ENCODE assay signal across 30 cellular contexts in genomic region chr2:235938611-235939010, GRCh38.
"Had no signal": no experiment of that assay in that cellular context is flagged by ENCODE, and none has a peak within 500 bp of the region (broad histone marks: within the 10 kb centered on the region; RNA-seq: fewer than 3 reads in every experiment).

No MANE protein-coding gene starts in this region.

- H3K27ac Mint-ChIP-seq: activated B cell treated with CpG ODN at 0.5 μM for 24 hours; activated CD8-positive, alpha-beta T cell treated with anti-CD3 and anti-CD28 coated beads for 36 hours; activated naive CD8-positive, alpha-beta T cell treated with anti-CD3 and anti-CD28 coated beads for 36 hours; activated naive CD8-positive, alpha-beta T cell treated with anti-CD3 and anti-CD28 coated beads, Interleukin-2, amount 50 U/mL, for 24 hours; activated T-helper 17 cell treated with anti-CD3 and anti-CD28 coated beads, Interleukin-2, amount 50 U/mL, for 72 hours; T-helper 17 cell; T-helper 2 cell treated with Interferon-gamma antibody and Interleukin-4, amounts not matched to agents 5 μg/mL and 100 μg/mL, for 36 hours had no signal

- H3K4me1 Mint-ChIP-seq: activated B cell treated with CpG ODN at 0.5 μM for 24 hours; activated naive CD8-positive, alpha-beta T cell treated with anti-CD3 and anti-CD28 coated beads for 36 hours; activated naive CD8-positive, alpha-beta T cell treated with anti-CD3 and anti-CD28 coated beads, Interleukin-2, amount 50 U/mL, for 24 hours; T-helper 17 cell had no signal

- H3K36me3 Mint-ChIP-seq: activated naive CD8-positive, alpha-beta T cell treated with anti-CD3 and anti-CD28 coated beads for 36 hours had no signal

- H3K4me3 Mint-ChIP-seq: activated B cell treated with CpG ODN at 0.5 μM for 24 hours; activated CD8-positive, alpha-beta T cell treated with anti-CD3 and anti-CD28 coated beads for 36 hours; activated naive CD8-positive, alpha-beta T cell treated with anti-CD3 and anti-CD28 coated beads for 36 hours; activated naive CD8-positive, alpha-beta T cell treated with anti-CD3 and anti-CD28 coated beads, Interleukin-2, amount 50 U/mL, for 24 hours; activated T-cell treated with anti-CD3 and anti-CD28 coated beads, Interleukin-2, amount 50 U/mL, for 4 hours; activated T-helper 17 cell treated with anti-CD3 and anti-CD28 coated beads, Interleukin-2, amount 50 U/mL, for 72 hours; brain; T-helper 17 cell; T-helper 2 cell treated with Interferon-gamma antibody and Interleukin-4, amounts not matched to agents 5 μg/mL and 100 μg/mL, for 36 hours had no signal

- H3K27me3 Mint-ChIP-seq: activated B cell treated with CpG ODN at 0.5 μM for 24 hours; activated naive CD8-positive, alpha-beta T cell treated with anti-CD3 and anti-CD28 coated beads, Interleukin-2, amount 50 U/mL, for 24 hours; T-helper 17 cell had no signal

- ATAC-seq: activated CD4-positive, CD25-positive, alpha-beta regulatory T cell treated with anti-CD3 and anti-CD28 coated beads, Interleukin-2, amount 50 U/mL, for 24 hours; activated CD8-positive, alpha-beta T cell treated with anti-CD3 and anti-CD28 coated beads for 36 hours; activated naive CD8-positive, alpha-beta T cell treated with anti-CD3 and anti-CD28 coated beads, Interleukin-2, amount 50 U/mL, for 24 hours; activated T-cell treated with anti-CD3 and anti-CD28 coated beads, Interleukin-2, amount 50 U/mL, for 4 hours; activated T-helper 17 cell treated with anti-CD3 and anti-CD28 coated beads, Interleukin-2, amount 50 U/mL, for 72 hours; gastroesophageal sphincter; T-helper 17 cell had no signal

- DNase-seq: activated B cell treated with CpG ODN at 0.5 μM for 24 hours; activated CD4-positive, alpha-beta T cell treated with anti-CD3 and anti-CD28 coated beads for 48 hours; activated CD4-positive, alpha-beta T cell treated with anti-CD3 and anti-CD28 coated beads, Interleukin-2, amount 50 U/mL, for 1 hour; activated CD4-positive, alpha-beta T cell treated with anti-CD3 and anti-CD28 coated beads, Interleukin-2, amount 50 U/mL, for 48 hours; activated CD8-positive, alpha-beta memory T cell treated with anti-CD3 and anti-CD28 coated beads for 24 hours; activated CD8-positive, alpha-beta T cell treated with anti-CD3 and anti-CD28 coated beads for 36 hours; activated gamma-delta T cell; activated naive CD4-positive, alpha-beta T cell; activated naive CD4-positive, alpha-beta T cell treated with anti-CD3 and anti-CD28 coated beads, Interleukin-2, amount 50 U/mL, for 16 hours; activated naive CD8-positive, alpha-beta T cell treated with anti-CD3 and anti-CD28 coated beads for 36 hours; activated naive CD8-positive, alpha-beta T cell treated with anti-CD3 and anti-CD28 coated beads, Interleukin-2, amount 50 U/mL, for 24 hours; activated T-cell treated with anti-CD3 and anti-CD28 coated beads, Interleukin-2, amount 50 U/mL, for 4 hours; adrenal gland; amygdala; aorta; central memory CD4-positive, alpha-beta T cell; colonic mucosa; effector CD8-positive, alpha-beta T cell; esophagus squamous epithelium; foreskin melanocyte; heart right ventricle; T-helper 1 cell; T-helper 17 cell; T1000; WERI-Rb-1 had no signal
